10 cellular contexts compared by ENCODE assay signal in the genomic region with DNA sequence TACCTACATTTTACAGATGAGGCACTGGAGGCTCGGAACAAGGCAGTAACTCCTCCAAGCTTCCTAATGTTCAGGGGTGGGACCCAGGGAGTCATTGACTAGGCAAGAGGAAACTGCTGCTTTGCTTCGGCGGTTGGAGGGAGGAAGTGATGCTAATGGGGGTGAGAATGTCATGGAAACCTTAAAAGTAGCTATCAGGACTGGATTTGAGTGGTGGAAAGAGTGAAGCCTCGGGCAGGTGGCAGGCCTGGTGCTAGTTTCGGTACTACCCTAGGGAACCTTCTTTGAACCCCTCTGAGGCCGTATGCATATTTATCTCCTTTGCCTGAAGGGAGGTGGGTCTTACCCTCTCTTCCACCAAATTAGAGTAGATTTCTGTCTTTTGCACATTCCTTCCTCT. TPM values are rescaled to one million over a fixed set of nuclear protein-coding genes. Genes with fewer than 3 reads are reported as not detected.
A peak's percentile ranks its signal among the peaks of the same experiment; 100 is the strongest.
DNase-seq lines count a peak whose midpoint lies in the region; ATAC-seq and TF ChIP-seq lines count a peak whose summit lies in the region.
"Had no signal": no experiment of that assay in that cellular context is flagged by ENCODE, and none has a peak within 500 bp of the region (broad histone marks: within the 10 kb centered on the region; RNA-seq: fewer than 3 reads in every experiment).

No MANE protein-coding gene starts in this region.

- H3K9ac ChIP-seq in SK-N-MC (ENCODE audit: insufficient read length) (no peak overlapping the region), endocrine pancreas (ENCODE audit: control insufficient read depth, insufficient read depth, low read length) (peak overlapping the region; percentile 16)

- H3K4me1 Mint-ChIP-seq in Caco-2 (ENCODE audit: low read depth, unreplicated experiment), result peaks cover 12% of the 10 kb centered on the region

- H3K36me3 ChIP-seq in Caco-2 (ENCODE audit: control insufficient read depth, insufficient read depth, low read length), result no peaks in the 10 kb centered on the region
- no peaks in the 10 kb centered on the region for H3K36me3 ChIP-seq in SK-N-MC (ENCODE audit: insufficient read depth, low read length)
- no peaks in the 10 kb centered on the region for H3K36me3 ChIP-seq in endocrine pancreas (ENCODE audit: control insufficient read depth, insufficient read depth, low read length)
- no peaks in the 10 kb centered on the region for H3K36me3 ChIP-seq in effector memory CD4-positive, alpha-beta T cell (ENCODE audit: control insufficient read depth, insufficient read depth, low read length)

- H3K27ac ChIP-seq in SK-N-MC, result 0 out of 2 replicates have a peak overlapping the region, but pooled peaks have one; percentile 54
- no peak overlapping the region for H3K27ac ChIP-seq in effector memory CD4-positive, alpha-beta T cell (ENCODE audit: insufficient read depth, low read length, poor library complexity, severe bottlenecking)

- ATAC-seq in GM21576 (IDR thresholded peaks at IDR 0.05; ENCODE audit: unreplicated experiment) (peak; percentile 38), GM21526 (IDR thresholded peaks at IDR 0.05; ENCODE audit: low FRiP score, unreplicated experiment) (no peak), GM18867 (IDR thresholded peaks at IDR 0.05; ENCODE audit: unreplicated experiment) (no peak)

- H3K27me3 ChIP-seq in Caco-2 (replicated peaks; ENCODE audit: control insufficient read depth, insufficient read depth, low read length), result no peaks in the 10 kb centered on the region
- no peaks in the 10 kb centered on the region for H3K27me3 ChIP-seq in endocrine pancreas (ENCODE audit: control insufficient read depth, insufficient read depth, low read length)
- H3K27me3 ChIP-seq in effector memory CD4-positive, alpha-beta T cell (replicated peaks; ENCODE audit: control insufficient read depth, insufficient read depth, low read length, poor library complexity, severe bottlenecking), result peaks cover 18% of the 10 kb centered on the region

- H3K9me3 Mint-ChIP-seq in Caco-2 (ENCODE audit: unreplicated experiment), result no peaks in the 10 kb centered on the region

- H3K4me1 ChIP-seq in Caco-2 (no peaks in the 10 kb centered on the region), endocrine pancreas (ENCODE audit: control insufficient read depth, insufficient read depth, low read length) (no peaks in the 10 kb centered on the region)
- H3K4me1 ChIP-seq in effector memory CD4-positive, alpha-beta T cell (ENCODE audit: control insufficient read depth, insufficient read depth, low read length, poor library complexity, severe bottlenecking), result peaks cover 4% of the 10 kb centered on the region

- H3K4me3 ChIP-seq in Caco-2 (ENCODE audit: low read depth, low read length), result no peak overlapping the region
- H3K4me3 ChIP-seq in SK-N-MC, result peak overlapping the region; percentile 43
- no peak overlapping the region for H3K4me3 ChIP-seq in endocrine pancreas (ENCODE audit: control insufficient read depth, insufficient read depth, low read length)
- H3K4me3 ChIP-seq in effector memory CD4-positive, alpha-beta T cell (ENCODE audit: insufficient read depth, low read depth, low read length, poor library complexity, severe bottlenecking), result no peak overlapping the region

- CTCF ChIA-PET in Caco-2 (lab: Charles Lee), result no interaction called here

- H3K36me3 Mint-ChIP-seq in Caco-2 (ENCODE audit: insufficient read depth, unreplicated experiment), result no peaks in the 10 kb centered on the region

- peak overlapping the region; percentile 72 for H3K4me3 Mint-ChIP-seq in Caco-2 (ENCODE audit: unreplicated experiment)

- POLR2A ChIA-PET in Caco-2 (lab: Charles Lee), result no interaction called here

- DNase-seq in Caco-2, result no peak
- no peak for DNase-seq in SK-N-MC (ENCODE audit: low read depth, low spot score)
- DNase-seq in effector memory CD4-positive, alpha-beta T cell, result no peak
- DNase-seq in HK-2 (ENCODE audit: unreplicated experiment), result no peak
- DNase-seq: DND-41 had no signal

- intact Hi-C loops in Caco-2 (cut with micrococcal nuclease; ENCODE audit: unreplicated experiment), result no loop called here

- no peak for TF ChIP-seq CTCF in Caco-2 (IDR thresholded peaks at IDR 0.05; ENCODE audit: insufficient read depth in 1 of 2, low read depth in 1 of 2, low read length in 1 of 2, severe bottlenecking in 1 of 2, unreplicated experiment in 1 of 2)

- BruUV-seq in Caco-2 (replicated peaks; lab: Mats Ljungman, UMichigan), result TSS peak; percentile 52

- no peaks in the 10 kb centered on the region for H3K27me3 Mint-ChIP-seq in Caco-2 (ENCODE audit: insufficient read depth, unreplicated experiment)

- no peak overlapping the region for H3K27ac Mint-ChIP-seq in Caco-2 (ENCODE audit: unreplicated experiment)

- H3K9me3 ChIP-seq in Caco-2 (no peaks in the 10 kb centered on the region), SK-N-MC (ENCODE audit: low read depth, low read length) (no peaks in the 10 kb centered on the region), endocrine pancreas (ENCODE audit: control insufficient read depth, low read length) (no peaks in the 10 kb centered on the region)
- no peaks in the 10 kb centered on the region for H3K9me3 ChIP-seq in effector memory CD4-positive, alpha-beta T cell (ENCODE audit: control insufficient read depth, low read length)

RNA-seq across cellular contexts. Expression of a gene that starts 1.6 kb away (rescaled TPM):
- total RNA-seq in Caco-2 (2022), result 14.5 and 14.7 TPM in 2 replicates

RNA-seq across cellular contexts. Expression of a gene that starts 10.9 kb away (rescaled TPM):
- 1.9 and 2.3 TPM in 2 replicates for total RNA-seq in Caco-2 (2022)

RNA-seq across cellular contexts. Expression of a gene that starts 25.8 kb away (rescaled TPM):
- 60.9 and 64.9 TPM in 2 replicates for total RNA-seq in Caco-2 (2022)

RNA-seq across cellular contexts. Expression of a gene that starts 47.8 kb away (rescaled TPM):
- total RNA-seq in Caco-2 (2022), result 1.5 and 3.3 TPM in 2 replicates
- total RNA-seq: T-helper 1 cell treated with Interleukin-12 subunit alpha and Interleukin-12 subunit beta and Interleukin-4 antibody, amounts not matched to agents 30 ng/mL and 1 ng/mL, for 36 hours had no signal

RNA-seq across cellular contexts. Expression of a gene that starts 50.1 kb away (rescaled TPM):
- total RNA-seq in Caco-2 (2022), result 43.6 and 48.8 TPM in 2 replicates
